In the genomic region with DNA sequence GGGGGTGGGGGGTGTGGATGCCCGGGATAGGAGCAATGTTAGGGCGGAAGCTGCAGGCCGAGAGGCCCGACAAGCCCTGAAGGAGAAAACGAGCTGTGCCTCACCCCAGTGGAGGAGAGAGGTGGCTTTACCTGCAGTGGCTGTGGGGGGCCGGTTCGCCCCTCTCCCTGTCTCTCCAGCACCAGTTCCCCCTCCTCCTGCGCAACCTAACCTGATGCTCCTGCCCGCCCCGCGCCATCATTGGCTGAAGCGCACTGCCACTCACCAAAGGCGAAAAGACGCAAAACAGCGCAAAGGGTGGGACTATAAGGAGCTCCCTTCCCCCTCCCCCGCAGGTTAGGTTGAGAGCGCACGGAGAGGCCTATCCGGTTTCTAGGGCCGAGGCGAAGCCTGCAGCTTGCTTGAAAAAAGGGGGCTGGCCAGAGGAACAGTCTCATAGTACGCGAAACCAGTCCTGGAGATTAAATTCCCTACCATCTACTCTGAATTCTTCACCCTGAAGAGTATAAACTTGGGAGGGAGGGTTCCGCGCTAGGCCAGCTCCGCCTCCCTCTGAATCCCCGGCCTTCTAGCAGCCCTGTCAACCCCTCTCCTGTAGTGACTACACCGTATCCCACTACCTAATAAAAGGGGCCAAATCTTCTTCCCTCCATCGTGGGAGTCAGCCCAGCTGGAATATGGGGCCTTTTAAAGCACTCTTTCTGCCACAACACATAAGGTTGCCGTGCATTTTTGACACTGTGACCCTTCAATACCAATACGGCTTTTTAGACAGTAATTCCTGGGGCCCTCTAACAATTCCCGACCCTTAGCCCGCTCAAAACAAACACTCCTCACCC, we compare ENCODE assay signal across 1 cellular context.
TF ChIP-seq lines count a peak whose summit lies in the region.

No MANE protein-coding gene starts in this region.

TF ChIP-seq in HepG2, 621 proteins besides CTCF, POLR2A, EP300 and RAD21 (continued from another document and continues in another):
- TF ChIP-seq, protein P1, sequence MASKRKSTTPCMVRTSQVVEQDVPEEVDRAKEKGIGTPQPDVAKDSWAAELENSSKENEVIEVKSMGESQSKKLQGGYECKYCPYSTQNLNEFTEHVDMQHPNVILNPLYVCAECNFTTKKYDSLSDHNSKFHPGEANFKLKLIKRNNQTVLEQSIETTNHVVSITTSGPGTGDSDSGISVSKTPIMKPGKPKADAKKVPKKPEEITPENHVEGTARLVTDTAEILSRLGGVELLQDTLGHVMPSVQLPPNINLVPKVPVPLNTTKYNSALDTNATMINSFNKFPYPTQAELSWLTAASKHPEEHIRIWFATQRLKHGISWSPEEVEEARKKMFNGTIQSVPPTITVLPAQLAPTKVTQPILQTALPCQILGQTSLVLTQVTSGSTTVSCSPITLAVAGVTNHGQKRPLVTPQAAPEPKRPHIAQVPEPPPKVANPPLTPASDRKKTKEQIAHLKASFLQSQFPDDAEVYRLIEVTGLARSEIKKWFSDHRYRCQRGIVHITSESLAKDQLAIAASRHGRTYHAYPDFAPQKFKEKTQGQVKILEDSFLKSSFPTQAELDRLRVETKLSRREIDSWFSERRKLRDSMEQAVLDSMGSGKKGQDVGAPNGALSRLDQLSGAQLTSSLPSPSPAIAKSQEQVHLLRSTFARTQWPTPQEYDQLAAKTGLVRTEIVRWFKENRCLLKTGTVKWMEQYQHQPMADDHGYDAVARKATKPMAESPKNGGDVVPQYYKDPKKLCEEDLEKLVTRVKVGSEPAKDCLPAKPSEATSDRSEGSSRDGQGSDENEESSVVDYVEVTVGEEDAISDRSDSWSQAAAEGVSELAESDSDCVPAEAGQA (IDR thresholded peaks at IDR 0.05; ENCODE audit: low read depth): no peak
- TF ChIP-seq, protein P1 (CRISPR knock-in tag; IDR thresholded peaks at IDR 0.05; ENCODE audit: borderline replicate concordance): no peak
- peak; percentile 81; the same call in 1 of the 2 replicates for TF ChIP-seq ATF7-NPFF (CRISPR knock-in tag; IDR thresholded peaks at IDR 0.05; ENCODE audit: low read depth)
- no peak for TF ChIP-seq NFIC (IDR thresholded peaks at IDR 0.05; ENCODE audit: low read length)
- TF ChIP-seq ZNF451 (CRISPR knock-in tag; IDR thresholded peaks at IDR 0.05): peak; percentile 86
- peak; percentile 93 for TF ChIP-seq ARHGAP35 (CRISPR knock-in tag; IDR thresholded peaks at IDR 0.05; ENCODE audit: borderline replicate concordance)
- TF ChIP-seq SOX6 (IDR thresholded peaks at IDR 0.05): no peak
- peak; percentile 8 for TF ChIP-seq SOX6 (CRISPR knock-in tag; IDR thresholded peaks at IDR 0.05)
- TF ChIP-seq MED13 (CRISPR knock-in tag; IDR thresholded peaks at IDR 0.05): 0 out of 2 replicates have a peak, but pooled peaks have one; percentile 72
- TF ChIP-seq ZNF891 (CRISPR knock-in tag; IDR thresholded peaks at IDR 0.05): peak; percentile 90
- TF ChIP-seq KAT7 (CRISPR knock-in tag; IDR thresholded peaks at IDR 0.05; ENCODE audit: borderline replicate concordance): peak; percentile 97
- TF ChIP-seq, protein P2, sequence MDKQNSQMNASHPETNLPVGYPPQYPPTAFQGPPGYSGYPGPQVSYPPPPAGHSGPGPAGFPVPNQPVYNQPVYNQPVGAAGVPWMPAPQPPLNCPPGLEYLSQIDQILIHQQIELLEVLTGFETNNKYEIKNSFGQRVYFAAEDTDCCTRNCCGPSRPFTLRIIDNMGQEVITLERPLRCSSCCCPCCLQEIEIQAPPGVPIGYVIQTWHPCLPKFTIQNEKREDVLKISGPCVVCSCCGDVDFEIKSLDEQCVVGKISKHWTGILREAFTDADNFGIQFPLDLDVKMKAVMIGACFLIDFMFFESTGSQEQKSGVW (CRISPR knock-in tag; IDR thresholded peaks at IDR 0.05; ENCODE audit: borderline replicate concordance): no peak
- no peak for TF ChIP-seq ZFAT (CRISPR knock-in tag; conservative IDR thresholded peaks at IDR 0.05)
- TF ChIP-seq NR1H2 (CRISPR knock-in tag; IDR thresholded peaks at IDR 0.05; ENCODE audit: borderline replicate concordance, low read depth): no peak
- no peak for TF ChIP-seq RELA (CRISPR knock-in tag; IDR thresholded peaks at IDR 0.05)
- TF ChIP-seq MXI1 (IDR thresholded peaks at IDR 0.05; ENCODE audit: borderline replicate concordance, low read depth, low read length): peak; percentile 58; the same call in 1 of the 3 replicates
- peak; percentile 70 for TF ChIP-seq ISX (CRISPR knock-in tag; conservative IDR thresholded peaks at IDR 0.05)
- TF ChIP-seq, protein P3, sequence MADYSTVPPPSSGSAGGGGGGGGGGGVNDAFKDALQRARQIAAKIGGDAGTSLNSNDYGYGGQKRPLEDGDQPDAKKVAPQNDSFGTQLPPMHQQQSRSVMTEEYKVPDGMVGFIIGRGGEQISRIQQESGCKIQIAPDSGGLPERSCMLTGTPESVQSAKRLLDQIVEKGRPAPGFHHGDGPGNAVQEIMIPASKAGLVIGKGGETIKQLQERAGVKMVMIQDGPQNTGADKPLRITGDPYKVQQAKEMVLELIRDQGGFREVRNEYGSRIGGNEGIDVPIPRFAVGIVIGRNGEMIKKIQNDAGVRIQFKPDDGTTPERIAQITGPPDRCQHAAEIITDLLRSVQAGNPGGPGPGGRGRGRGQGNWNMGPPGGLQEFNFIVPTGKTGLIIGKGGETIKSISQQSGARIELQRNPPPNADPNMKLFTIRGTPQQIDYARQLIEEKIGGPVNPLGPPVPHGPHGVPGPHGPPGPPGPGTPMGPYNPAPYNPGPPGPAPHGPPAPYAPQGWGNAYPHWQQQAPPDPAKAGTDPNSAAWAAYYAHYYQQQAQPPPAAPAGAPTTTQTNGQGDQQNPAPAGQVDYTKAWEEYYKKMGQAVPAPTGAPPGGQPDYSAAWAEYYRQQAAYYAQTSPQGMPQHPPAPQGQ (CRISPR knock-in tag; IDR thresholded peaks at IDR 0.05; ENCODE audit: borderline replicate concordance): 0 out of 2 replicates have a peak, but pooled peaks have one; percentile 71
- TF ChIP-seq TBP (CRISPR knock-in tag; IDR thresholded peaks at IDR 0.05): 0 out of 2 replicates have a peak, but pooled peaks have one; percentile 1
- TF ChIP-seq, protein P4, sequence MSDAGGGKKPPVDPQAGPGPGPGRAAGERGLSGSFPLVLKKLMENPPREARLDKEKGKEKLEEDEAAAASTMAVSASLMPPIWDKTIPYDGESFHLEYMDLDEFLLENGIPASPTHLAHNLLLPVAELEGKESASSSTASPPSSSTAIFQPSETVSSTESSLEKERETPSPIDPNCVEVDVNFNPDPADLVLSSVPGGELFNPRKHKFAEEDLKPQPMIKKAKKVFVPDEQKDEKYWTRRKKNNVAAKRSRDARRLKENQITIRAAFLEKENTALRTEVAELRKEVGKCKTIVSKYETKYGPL (CRISPR knock-in tag; IDR thresholded peaks at IDR 0.05): no peak; the same call in 1 of the 2 replicates
- peak; percentile 10; the same call in 1 of the 2 replicates for TF ChIP-seq ESRRA (CRISPR knock-in tag; IDR thresholded peaks at IDR 0.05; ENCODE audit: low read depth)
- TF ChIP-seq ZNF431 (CRISPR knock-in tag; IDR thresholded peaks at IDR 0.05; ENCODE audit: borderline replicate concordance, low read depth): no peak; the same call in none of the 2 replicates
- 0 out of 2 replicates have a peak, but pooled peaks have one; percentile 24 for TF ChIP-seq JUND (CRISPR knock-in tag; IDR thresholded peaks at IDR 0.05)
- TF ChIP-seq HNRNPH1 (optimal IDR thresholded peaks at IDR 0.05; ENCODE audit: low read depth, low read length): peak; percentile 66
- TF ChIP-seq ZNF232 (CRISPR knock-in tag; IDR thresholded peaks at IDR 0.05; ENCODE audit: borderline replicate concordance): peak; percentile 25; the same call in 1 of the 2 replicates
- TF ChIP-seq KLF6 (CRISPR knock-in tag; IDR thresholded peaks at IDR 0.05): peak; percentile 83; the same call in 1 of the 2 replicates
- no peak for TF ChIP-seq ZNF652 (CRISPR knock-in tag; IDR thresholded peaks at IDR 0.05; ENCODE audit: borderline replicate concordance, low read depth)
- TF ChIP-seq NFKBIZ (CRISPR knock-in tag; IDR thresholded peaks at IDR 0.05): peak; percentile 93
- no peak for TF ChIP-seq ZNF383 (CRISPR knock-in tag; IDR thresholded peaks at IDR 0.05; ENCODE audit: borderline replicate concordance)
- TF ChIP-seq PAWR (CRISPR knock-in tag; IDR thresholded peaks at IDR 0.05; ENCODE audit: borderline replicate concordance): no peak
- no peak for TF ChIP-seq NFE2 (CRISPR knock-in tag; IDR thresholded peaks at IDR 0.05)
- peak; percentile 55; the same call in 1 of the 2 replicates for TF ChIP-seq GFI1 (CRISPR knock-in tag; IDR thresholded peaks at IDR 0.05; ENCODE audit: borderline replicate concordance)
- TF ChIP-seq, protein P5, sequence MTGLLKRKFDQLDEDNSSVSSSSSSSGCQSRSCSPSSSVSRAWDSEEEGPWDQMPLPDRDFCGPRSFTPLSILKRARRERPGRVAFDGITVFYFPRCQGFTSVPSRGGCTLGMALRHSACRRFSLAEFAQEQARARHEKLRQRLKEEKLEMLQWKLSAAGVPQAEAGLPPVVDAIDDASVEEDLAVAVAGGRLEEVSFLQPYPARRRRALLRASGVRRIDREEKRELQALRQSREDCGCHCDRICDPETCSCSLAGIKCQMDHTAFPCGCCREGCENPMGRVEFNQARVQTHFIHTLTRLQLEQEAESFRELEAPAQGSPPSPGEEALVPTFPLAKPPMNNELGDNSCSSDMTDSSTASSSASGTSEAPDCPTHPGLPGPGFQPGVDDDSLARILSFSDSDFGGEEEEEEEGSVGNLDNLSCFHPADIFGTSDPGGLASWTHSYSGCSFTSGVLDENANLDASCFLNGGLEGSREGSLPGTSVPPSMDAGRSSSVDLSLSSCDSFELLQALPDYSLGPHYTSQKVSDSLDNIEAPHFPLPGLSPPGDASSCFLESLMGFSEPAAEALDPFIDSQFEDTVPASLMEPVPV (CRISPR knock-in tag; IDR thresholded peaks at IDR 0.05): peak; percentile 77; the same call in 1 of the 2 replicates
- peak; percentile 84 for TF ChIP-seq ZSCAN21 (CRISPR knock-in tag; IDR thresholded peaks at IDR 0.05; ENCODE audit: borderline replicate concordance)
- TF ChIP-seq, protein P6, sequence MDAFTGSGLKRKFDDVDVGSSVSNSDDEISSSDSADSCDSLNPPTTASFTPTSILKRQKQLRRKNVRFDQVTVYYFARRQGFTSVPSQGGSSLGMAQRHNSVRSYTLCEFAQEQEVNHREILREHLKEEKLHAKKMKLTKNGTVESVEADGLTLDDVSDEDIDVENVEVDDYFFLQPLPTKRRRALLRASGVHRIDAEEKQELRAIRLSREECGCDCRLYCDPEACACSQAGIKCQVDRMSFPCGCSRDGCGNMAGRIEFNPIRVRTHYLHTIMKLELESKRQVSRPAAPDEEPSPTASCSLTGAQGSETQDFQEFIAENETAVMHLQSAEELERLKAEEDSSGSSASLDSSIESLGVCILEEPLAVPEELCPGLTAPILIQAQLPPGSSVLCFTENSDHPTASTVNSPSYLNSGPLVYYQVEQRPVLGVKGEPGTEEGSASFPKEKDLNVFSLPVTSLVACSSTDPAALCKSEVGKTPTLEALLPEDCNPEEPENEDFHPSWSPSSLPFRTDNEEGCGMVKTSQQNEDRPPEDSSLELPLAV (CRISPR knock-in tag; conservative IDR thresholded peaks at IDR 0.05; ENCODE audit: low read depth): no peak
- TF ChIP-seq EZH2 (conservative IDR thresholded peaks at IDR 0.05; ENCODE audit: low read depth, low read length): no peak
- TF ChIP-seq, protein P7, sequence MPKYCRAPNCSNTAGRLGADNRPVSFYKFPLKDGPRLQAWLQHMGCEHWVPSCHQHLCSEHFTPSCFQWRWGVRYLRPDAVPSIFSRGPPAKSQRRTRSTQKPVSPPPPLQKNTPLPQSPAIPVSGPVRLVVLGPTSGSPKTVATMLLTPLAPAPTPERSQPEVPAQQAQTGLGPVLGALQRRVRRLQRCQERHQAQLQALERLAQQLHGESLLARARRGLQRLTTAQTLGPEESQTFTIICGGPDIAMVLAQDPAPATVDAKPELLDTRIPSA (CRISPR knock-in tag; IDR thresholded peaks at IDR 0.05; ENCODE audit: borderline replicate concordance): no peak
- TF ChIP-seq, protein P8, sequence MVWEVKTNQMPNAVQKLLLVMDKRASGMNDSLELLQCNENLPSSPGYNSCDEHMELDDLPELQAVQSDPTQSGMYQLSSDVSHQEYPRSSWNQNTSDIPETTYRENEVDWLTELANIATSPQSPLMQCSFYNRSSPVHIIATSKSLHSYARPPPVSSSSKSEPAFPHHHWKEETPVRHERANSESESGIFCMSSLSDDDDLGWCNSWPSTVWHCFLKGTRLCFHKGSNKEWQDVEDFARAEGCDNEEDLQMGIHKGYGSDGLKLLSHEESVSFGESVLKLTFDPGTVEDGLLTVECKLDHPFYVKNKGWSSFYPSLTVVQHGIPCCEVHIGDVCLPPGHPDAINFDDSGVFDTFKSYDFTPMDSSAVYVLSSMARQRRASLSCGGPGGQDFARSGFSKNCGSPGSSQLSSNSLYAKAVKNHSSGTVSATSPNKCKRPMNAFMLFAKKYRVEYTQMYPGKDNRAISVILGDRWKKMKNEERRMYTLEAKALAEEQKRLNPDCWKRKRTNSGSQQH (CRISPR knock-in tag; IDR thresholded peaks at IDR 0.05; ENCODE audit: low read depth): peak; percentile 88; the same call in 1 of the 2 replicates
